ENCODE assay signal across 19 cellular contexts in genomic region chr10:1171182-1171581, GRCh38.
"Had no signal": no experiment of that assay in that cellular context is flagged by ENCODE, and none has a peak within 500 bp of the region (broad histone marks: within the 10 kb centered on the region; RNA-seq: fewer than 3 reads in every experiment).

No MANE protein-coding gene starts in this region.

- H3K27ac ChIP-seq: colonic mucosa, heart left ventricle, ovary, tibial artery had no signal

- H3K9me3 ChIP-seq: colonic mucosa, heart left ventricle, mucosa of descending colon, ovary, tibial artery had no signal

- H3K27me3 ChIP-seq: colonic mucosa, ovary had no signal

- FAIRE-seq: islet of Langerhans had no signal

- H3K4me3 ChIP-seq: colonic mucosa, heart left ventricle, mucosa of descending colon, ovary, smooth muscle cell, tibial artery had no signal

- H3K4me2 ChIP-seq: smooth muscle cell had no signal

- H3K4me1 ChIP-seq: colonic mucosa, heart left ventricle, tibial artery had no signal

- H3K36me3 ChIP-seq: colonic mucosa, heart left ventricle, ovary, tibial artery had no signal

- DNase-seq: cerebellar nuclear complex; colonic mucosa; dermis blood vessel endothelial cell; endodermal cell; foreskin melanocyte; hypothalamus; mammary epithelial cell; natural killer cell; nucleus accumbens; stimulated activated CD4-positive, alpha-beta T cell treated with anti-CD3 and anti-CD28 coated beads, Interleukin-2, amount 100 ng/mL, for 48 hours; stimulated activated naive CD4-positive, alpha-beta T cell treated with Interleukin-2 at 50 U/mL for 16 hours had no signal

- ATAC-seq: heart left ventricle, left lobe of liver, mucosa of descending colon, natural killer cell, right cardiac atrium had no signal
